In the genomic region with DNA sequence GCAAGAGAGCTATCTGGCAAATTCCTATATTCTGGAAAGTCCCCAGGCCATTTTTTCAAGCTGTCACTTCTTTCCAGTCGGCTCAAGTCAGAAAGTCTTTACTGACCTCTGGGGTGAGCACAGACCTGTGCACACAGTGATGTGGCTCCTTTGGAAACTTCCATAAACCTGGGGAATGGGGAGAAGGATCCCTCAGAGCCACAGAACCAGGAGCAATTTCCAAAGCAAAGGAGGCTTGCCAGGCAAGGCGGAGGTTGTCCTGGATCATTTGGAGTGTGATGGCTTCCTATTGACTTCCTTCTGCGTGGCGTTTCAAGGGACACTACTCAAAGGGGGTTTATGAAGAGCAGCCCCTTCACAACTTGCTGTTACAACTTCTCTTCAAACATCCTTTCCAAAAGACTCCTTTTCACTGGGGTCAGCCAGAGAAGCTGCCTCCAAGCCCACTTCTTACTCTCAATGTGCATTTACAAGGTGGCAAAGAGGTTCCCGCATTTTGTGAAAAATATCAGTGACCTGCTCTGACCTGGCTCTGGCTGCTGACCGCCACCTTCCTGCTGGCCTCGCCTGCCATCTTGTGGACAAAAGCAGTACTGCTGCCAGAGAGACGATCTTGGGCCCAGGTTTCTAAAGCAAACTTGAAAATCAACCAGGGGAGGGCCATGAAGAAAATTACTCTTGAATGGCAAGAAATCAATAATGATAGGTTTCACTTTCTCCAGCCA, we compare ENCODE assay signal across 8 cellular contexts. TPM values are rescaled to one million over a fixed set of nuclear protein-coding genes. Genes with fewer than 3 reads are reported as not detected.
DNase-seq lines count a peak whose midpoint lies in the region; ATAC-seq and TF ChIP-seq lines count a peak whose summit lies in the region.

No MANE protein-coding gene starts in this region.

- H3K4me3 Mint-ChIP-seq in endodermal cell = no peak overlapping the region

- H3K36me3 ChIP-seq in endodermal cell (ENCODE audit: control insufficient read depth, insufficient read depth, low read length) = no peaks in the 10 kb centered on the region

- 42 to 52% methylated on average over 7 to 8 of the region's 8 CpGs for WGBS in endodermal cell (ENCODE audit: insufficient coverage in 1 of 2, insufficient read length in 1 of 2), 2 experiments

- peak; percentile 99 for TF ChIP-seq CTCF in endodermal cell (conservative IDR thresholded peaks at IDR 0.05)

- no peak overlapping the region for H3K9ac ChIP-seq in endodermal cell (ENCODE audit: extremely low read depth, low read length, poor library complexity, severe bottlenecking)

- H3K9me3 Mint-ChIP-seq in endodermal cell = no peaks in the 10 kb centered on the region

- H3K27me3 ChIP-seq in endodermal cell (ENCODE audit: control insufficient read depth, insufficient read depth, low read length, poor library complexity, severe bottlenecking) = no peaks in the 10 kb centered on the region

- ATAC-seq in HG02885 (IDR thresholded peaks at IDR 0.05; ENCODE audit: poor library complexity, unreplicated experiment) (peak; percentile 63), HG03457 (IDR thresholded peaks at IDR 0.05; ENCODE audit: unreplicated experiment) (no peak)

- H3K27me3 Mint-ChIP-seq in endodermal cell (ENCODE audit: insufficient read depth) = no peaks in the 10 kb centered on the region

- H3K4me3 ChIP-seq in GM08714 (ENCODE audit: low read length) (peak overlapping the region; percentile 22; the same call in 1 of the 2 replicates), endodermal cell (ENCODE audit: low read length) (no peak overlapping the region)

- H3K36me3 Mint-ChIP-seq in endodermal cell (ENCODE audit: low read depth) = no peaks in the 10 kb centered on the region

- H3K4me1 ChIP-seq in endodermal cell (ENCODE audit: control insufficient read depth, insufficient read depth, low read length) = no peaks in the 10 kb centered on the region

- H3K27ac Mint-ChIP-seq in endodermal cell = no peak overlapping the region

- H3K9me3 ChIP-seq in endodermal cell (ENCODE audit: control insufficient read depth, low read length) = no peaks in the 10 kb centered on the region

- no peak overlapping the region for H3K27ac ChIP-seq in endodermal cell (ENCODE audit: low read depth, low read length)

- DNase-seq in NCI-H82 (lab: John Stamatoyannopoulos, UW) (peak; percentile 70), endodermal cell (peak; percentile 94), midbrain (lab: John Stamatoyannopoulos, UW) (peak; percentile 87)
- DNase-seq in activated CD8-positive, alpha-beta memory T cell treated with anti-CD3 and anti-CD28 coated beads for 24 hours = peak; percentile 95
- DNase-seq in stimulated activated CD8-positive, alpha-beta memory T cell treated with anti-CD3 and anti-CD28 coated beads, Interleukin-4, amount 100 ng/mL, for 24 hours (ENCODE audit: low read depth) = peak; percentile 57

- H3K4me1 Mint-ChIP-seq in endodermal cell = no peaks in the 10 kb centered on the region

RNA-seq across cellular contexts. Expression of gene TMEM247, which starts 18.2 kb away (rescaled TPM):
- not detected for total RNA-seq in endodermal cell
- not detected for polyA plus RNA-seq in endodermal cell (2013, experiment 1 of 2)
- not detected for polyA plus RNA-seq in endodermal cell (2013, experiment 2 of 2)
